Comparison of ENCODE assay signal across 15 cellular contexts in genomic region chr15:68010366-68010765, GRCh38.
"Had no signal": no experiment of that assay in that cellular context is flagged by ENCODE, and none has a peak within 500 bp of the region (broad histone marks: within the 10 kb centered on the region; RNA-seq: fewer than 3 reads in every experiment).

No MANE protein-coding gene starts in this region.

- FAIRE-seq: bronchial epithelial cell, frontal cortex had no signal

- H3K4me1 ChIP-seq: tibial artery, uterus had no signal

- H3K27me3 ChIP-seq: tibial artery, uterus had no signal

- DNase-seq: activated CD4-positive, alpha-beta T cell treated with anti-CD3 and anti-CD28 coated beads, Interleukin-2, amount 50 U/mL, for 48 hours; activated gamma-delta T cell; cerebellar nuclear complex; cortex of kidney; hypothalamus; natural killer cell; retina; stimulated activated naive CD4-positive, alpha-beta T cell treated with Interleukin-2 at 50 U/mL for 16 hours; substantia nigra; tibial artery; uterus; WERI-Rb-1 had no signal

- H3K4me1 Mint-ChIP-seq: activated naive CD4-positive, alpha-beta T cell treated with anti-CD3 and anti-CD28 coated beads, Interleukin-2, amount 50 U/mL, for 24 hours; natural killer cell had no signal

- H3K9me3 ChIP-seq: tibial artery, uterus had no signal

- ATAC-seq: natural killer cell had no signal

- H3K4me3 Mint-ChIP-seq: activated naive CD4-positive, alpha-beta T cell treated with anti-CD3 and anti-CD28 coated beads, Interleukin-2, amount 50 U/mL, for 24 hours; natural killer cell had no signal

- H3K4me3 ChIP-seq: tibial artery, uterus had no signal

- H3K36me3 ChIP-seq: tibial artery, uterus, WERI-Rb-1 had no signal

- H3K27ac Mint-ChIP-seq: activated naive CD4-positive, alpha-beta T cell treated with anti-CD3 and anti-CD28 coated beads, Interleukin-2, amount 50 U/mL, for 24 hours; natural killer cell had no signal

- H3K27ac ChIP-seq: tibial artery, uterus, WERI-Rb-1 had no signal

- H3K36me3 Mint-ChIP-seq: natural killer cell had no signal
